In genomic region chr17:8125196-8125946, GRCh38 we compare ENCODE assay signal across 8 cellular contexts. TPM values are rescaled to one million over a fixed set of nuclear protein-coding genes. Genes with fewer than 3 reads are reported as not detected.
DNase-seq lines count a peak whose midpoint lies in the region; TF ChIP-seq lines count a peak whose summit lies in the region.

No MANE protein-coding gene starts in this region.

- H3K27me3 Mint-ChIP-seq in Calu3 (ENCODE audit: unreplicated experiment), result peaks cover 77% of the 10 kb centered on the region

- H3K27ac ChIP-seq in HUES6 (ENCODE audit: low read depth, low read length), result no peak overlapping the region
- no peak overlapping the region for H3K27ac ChIP-seq in suprapubic skin

- H3K4me3 Mint-ChIP-seq in Calu3 (ENCODE audit: low read depth, unreplicated experiment), result peak overlapping the region; percentile 91

- peak overlapping the region; percentile 11 for H3K9ac ChIP-seq in HUES6 (ENCODE audit: low read length)

- under 1% methylated on average over 40 of the region's 40 CpGs for WGBS in suprapubic skin

- no peaks in the 10 kb centered on the region for H3K9me3 ChIP-seq in HUES6 (ENCODE audit: control insufficient read depth, insufficient read depth, low read depth, low read length)
- no peaks in the 10 kb centered on the region for H3K9me3 ChIP-seq in suprapubic skin

- H3K36me3 ChIP-seq in HUES6 (ENCODE audit: control insufficient read depth, insufficient read depth, low read length) (no peaks in the 10 kb centered on the region), suprapubic skin (no peaks in the 10 kb centered on the region)

- CTCF ChIA-PET in Calu3 (lab: Charles Lee), result no interaction called here

- DNase-seq in Calu3 (peak; percentile 81), SK-MEL-5 (ENCODE audit: low read depth, low spot score) (peak; percentile 85), globus pallidus (ENCODE audit: low spot score) (peak; percentile 77), occipital lobe (lab: John Stamatoyannopoulos, UW) (peak; percentile 59), suprapubic skin (ENCODE audit: low spot score in 2 of 2) (peak in 1 of 2 donors; percentile 91), SKM-1 treated with dmso at 0.1 percent for 144 hours (lab: John Stamatoyannopoulos, UW; ENCODE audit: unreplicated experiment) (no peak)
- DNase-seq in activated naive CD4-positive, alpha-beta T cell (lab: John Stamatoyannopoulos, UW), result peak; percentile 79 to 89 (median 88)

- peaks cover 50% of the 10 kb centered on the region for H3K4me1 Mint-ChIP-seq in Calu3 (ENCODE audit: low read depth, unreplicated experiment)

- no peak for TF ChIP-seq EP300 in suprapubic skin (IDR thresholded peaks at IDR 0.05)

- H3K27ac Mint-ChIP-seq in Calu3 (ENCODE audit: unreplicated experiment), result peak overlapping the region; percentile 94

- TF ChIP-seq CTCF in Calu3 (IDR thresholded peaks at IDR 0.05; ENCODE audit: unreplicated experiment) (no peak), suprapubic skin (IDR thresholded peaks at IDR 0.05) (no peak)

- peaks cover 35% of the 10 kb centered on the region for H3K36me3 Mint-ChIP-seq in Calu3 (ENCODE audit: insufficient read depth, unreplicated experiment)

- no TSS peak for BruUV-seq in Calu3 (replicated peaks; lab: Mats Ljungman, UMichigan)

- intact Hi-C loops in Calu3 (cut with micrococcal nuclease; ENCODE audit: unreplicated experiment), result loop anchor here (2.0 kb wide), 1 partner anchor 175 kb away; no protein-coding TSS in a partner anchor

- no peak for TF ChIP-seq POLR2A in suprapubic skin (IDR thresholded peaks at IDR 0.05)

- H3K4me3 ChIP-seq in HUES6 (ENCODE audit: low read depth, low read length) (peak overlapping the region; percentile 78), suprapubic skin (peak overlapping the region; percentile 74)

- peaks cover 81% of the 10 kb centered on the region for H3K27me3 ChIP-seq in HUES6 (ENCODE audit: control insufficient read depth, insufficient read depth, low read length)
- peaks cover 23% of the 10 kb centered on the region for H3K27me3 ChIP-seq in suprapubic skin

- in situ Hi-C loops in SK-MEL-5 (cut with HindIII; ENCODE audit: low pct_unique_long_range_greater_than_20kb, low sequenced_read_pairs), result no loop called here

- H3K9me3 Mint-ChIP-seq in Calu3 (ENCODE audit: low read depth, unreplicated experiment), result no peaks in the 10 kb centered on the region

- H3K4me1 ChIP-seq in HUES6 (ENCODE audit: control insufficient read depth, insufficient read depth, low read length) (peaks cover 13% of the 10 kb centered on the region), suprapubic skin (peaks cover 71% of the 10 kb centered on the region)

RNA-seq across cellular contexts. Expression of gene HES7, which starts 1.5 kb away (rescaled TPM):
- total RNA-seq in Calu3 (2022), result 0.28 and 0.69 TPM in 2 replicates
- total RNA-seq in SK-MEL-5 (2014; rRNA removed; shearing (Covaris generic)), result not detected in 2 replicates
- 0.54 TPM in 1 of 2 replicates, not detected in the other for polyA plus RNA-seq in SK-MEL-5 (2015; cell fraction: cytosol; rRNA removed)
- polyA plus RNA-seq in SK-MEL-5 (2015; cell fraction: nucleus; rRNA removed), result 3.5 and 4.4 TPM in 2 replicates
- 0.31 TPM for total RNA-seq in occipital lobe
- total RNA-seq in suprapubic skin, result not detected

RNA-seq across cellular contexts. Expression of gene ALOXE3, which starts 7.1 kb away (rescaled TPM):
- 0.20 TPM in 1 of 2 replicates, not detected in the other for total RNA-seq in Calu3 (2022)
- not detected in 2 replicates for total RNA-seq in SK-MEL-5 (2014; rRNA removed; shearing (Covaris generic))
- polyA plus RNA-seq in SK-MEL-5 (2015; cell fraction: cytosol; rRNA removed), result 0.06 and 0.39 TPM in 2 replicates
- not detected in 2 replicates for polyA plus RNA-seq in SK-MEL-5 (2015; cell fraction: nucleus; rRNA removed)
- total RNA-seq in occipital lobe, result 0.47 TPM
- 10 to 100 TPM; 44.5 to 95.3 (median 69.9) TPM for total RNA-seq in suprapubic skin

RNA-seq across cellular contexts. Expression of gene PER1, which starts 26.8 kb away (rescaled TPM):
- total RNA-seq in Calu3 (2022) (16.1 and 17.0 TPM in 2 replicates), occipital lobe (7.8 TPM), suprapubic skin (100 to 1,000 TPM; 272 to 655 (median 330) TPM)
- total RNA-seq in SK-MEL-5 (2014; rRNA removed; shearing (Covaris generic)), result 7.7 and 9.7 TPM in 2 replicates
- 10.9 and 11.0 TPM in 2 replicates for polyA plus RNA-seq in SK-MEL-5 (2015; cell fraction: cytosol; rRNA removed)
- 30.2 and 41.5 TPM in 2 replicates for polyA plus RNA-seq in SK-MEL-5 (2015; cell fraction: nucleus; rRNA removed)

RNA-seq across cellular contexts. Expression of gene VAMP2, which starts 37.4 kb away (rescaled TPM):
- total RNA-seq in Calu3 (2022) (18.1 and 22.1 TPM in 2 replicates), occipital lobe (27.9 TPM), suprapubic skin (10 to 100 TPM; 41.2 to 64.3 (median 52.8) TPM)
- 3.2 TPM in 2 replicates for total RNA-seq in SK-MEL-5 (2014; rRNA removed; shearing (Covaris generic))
- 18.2 and 24.3 TPM in 2 replicates for polyA plus RNA-seq in SK-MEL-5 (2015; cell fraction: cytosol; rRNA removed)
- 75.2 and 93.4 TPM in 2 replicates for polyA plus RNA-seq in SK-MEL-5 (2015; cell fraction: nucleus; rRNA removed)

RNA-seq across cellular contexts. Expression of gene ALOX12B, which starts 37.9 kb away (rescaled TPM):
- total RNA-seq in Calu3 (2022), result not detected in 2 replicates
- 0.21 TPM in 1 of 2 replicates, not detected in the other for total RNA-seq in SK-MEL-5 (2014; rRNA removed; shearing (Covaris generic))
- 1.2 and 3.0 TPM in 2 replicates for polyA plus RNA-seq in SK-MEL-5 (2015; cell fraction: cytosol; rRNA removed)
- 0.19 TPM in 1 of 2 replicates, not detected in the other for polyA plus RNA-seq in SK-MEL-5 (2015; cell fraction: nucleus; rRNA removed)
- 1.4 TPM for total RNA-seq in occipital lobe
- total RNA-seq in suprapubic skin, result 100 to 1,000 TPM in 3 of 4 donors, 10 to 100 TPM in 1; 91.4 to 150 (median 119) TPM

Comparison
In these comparisons a context has a peak if more than half of its experiments do, and no peak if none do; other contexts are left out.
1. RNA of gene ALOXE3, which starts 7.1 kb away (total RNA-seq): 44.5 to 95.3 TPM in suprapubic skin; 0.47 TPM in occipital lobe (single experiment), 0.20 TPM in Calu3 and not detected in SK-MEL-5; every median in the first group is over 10 times any median in the second.
2. RNA of gene PER1, which starts 26.8 kb away (total RNA-seq): 272 to 655 TPM in suprapubic skin; 16.1 to 17.0 TPM in Calu3, 7.7 to 9.7 TPM in SK-MEL-5 and 7.8 TPM in occipital lobe (single experiment); every median in the first group is over 10 times any median in the second.